In the genomic region with DNA sequence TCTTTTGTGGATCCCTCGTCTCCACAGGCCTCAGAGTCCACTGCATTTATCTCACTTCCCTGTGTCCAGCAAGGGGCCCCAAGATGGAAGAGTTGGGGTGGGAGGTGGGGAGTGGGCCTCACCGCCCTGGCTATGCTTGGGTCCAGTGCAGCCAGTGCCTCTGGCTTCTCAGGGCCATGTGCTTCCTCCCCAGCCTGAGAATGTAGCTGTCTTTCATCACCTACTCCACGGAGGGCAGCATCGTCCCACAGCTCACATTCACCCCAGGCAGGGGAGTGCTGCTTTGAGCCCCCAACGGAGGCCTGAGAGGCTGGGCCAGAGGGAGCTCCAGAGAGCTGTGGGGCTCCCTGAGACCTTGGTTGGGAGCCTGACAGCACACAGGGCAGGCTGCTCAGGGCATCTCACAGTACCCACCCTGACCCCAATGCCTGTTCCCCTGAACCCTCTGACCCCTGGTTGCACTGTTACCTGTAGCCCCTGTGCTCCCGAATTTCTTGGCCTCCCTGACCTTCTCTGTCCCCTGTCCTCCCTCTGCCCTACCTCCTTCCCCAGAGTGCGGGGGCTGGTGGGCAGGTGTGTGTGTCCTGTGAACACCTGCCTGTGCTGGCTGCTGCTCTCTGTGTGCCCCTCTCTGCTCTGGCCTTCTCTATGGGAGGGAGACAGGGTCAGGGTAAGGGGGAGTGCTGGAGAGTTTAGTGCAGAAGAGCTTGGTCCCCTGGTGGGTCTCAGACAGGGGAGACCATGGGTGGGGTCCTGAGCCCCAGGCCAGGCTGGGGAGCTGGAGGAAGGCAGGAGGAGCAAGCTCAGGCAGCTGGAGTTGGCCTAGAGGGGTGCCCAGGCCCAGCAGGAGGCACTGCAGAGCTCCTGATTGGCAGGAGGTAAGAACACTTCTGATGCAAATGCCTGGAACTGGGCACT, we compare ENCODE assay signal across 14 cellular contexts. TPM values are rescaled to one million over a fixed set of nuclear protein-coding genes. Genes with fewer than 3 reads are reported as not detected.
A peak's percentile ranks its signal among the peaks of the same experiment; 100 is the strongest.
DNase-seq lines count a peak whose midpoint lies in the region; ATAC-seq and TF ChIP-seq lines count a peak whose summit lies in the region.
"Had no signal": no experiment of that assay in that cellular context is flagged by ENCODE, and none has a peak within 500 bp of the region (broad histone marks: within the 10 kb centered on the region; RNA-seq: fewer than 3 reads in every experiment).

No MANE protein-coding gene starts in this region.

- 80% methylated on average over 7 of the region's 7 CpGs for WGBS in mammary epithelial cell (ENCODE audit: low coverage, missing lambda C conversion rate)
- WGBS in mesodermal cell (ENCODE audit: insufficient coverage in 2 of 2), 2 experiments: 68 to 69% methylated on average over 2 to 3 of the region's 7 CpGs

- peaks cover 35% of the 10 kb centered on the region for H3K4me1 Mint-ChIP-seq in Caco-2 (ENCODE audit: low read depth, unreplicated experiment)

- POLR2A ChIA-PET in Caco-2 (lab: Charles Lee): interaction anchor here (0.8 to 1.3 kb wide), 2 partner anchors 19 to 20 kb away, joined by 4 to 6 read pairs; partner anchors contain the start of gene ZNF488

- no peak overlapping the region for H3K9ac ChIP-seq in mammary epithelial cell (ENCODE audit: insufficient read depth, low read length)

- no TSS peak for BruUV-seq in Caco-2 (replicated peaks; lab: Mats Ljungman, UMichigan)
- no TSS peak for BruUV-seq in mammary epithelial cell (replicated peaks; lab: Mats Ljungman, UMichigan)

- no peaks in the 10 kb centered on the region for H3K36me3 ChIP-seq in Caco-2 (ENCODE audit: control insufficient read depth, insufficient read depth, low read length)
- no peaks in the 10 kb centered on the region for H3K36me3 ChIP-seq in mammary epithelial cell (ENCODE audit: insufficient read depth, low read length)
- H3K36me3 ChIP-seq in mesodermal cell (ENCODE audit: control insufficient read depth, insufficient read depth, low read length): no peaks in the 10 kb centered on the region
- no peaks in the 10 kb centered on the region for H3K36me3 ChIP-seq in gastrocnemius medialis
- H3K36me3 ChIP-seq: tibial nerve had no signal

- H3K4me3 ChIP-seq in Caco-2 (ENCODE audit: low read depth, low read length) (no peak overlapping the region), mammary epithelial cell (replicated peaks in 1 of 3; ENCODE audit: insufficient read depth in 1 of 3, low read depth in 2 of 3, low read length in 3 of 3) (no peak overlapping the region), mesodermal cell (ENCODE audit: extremely low read depth, insufficient read depth, low read length, poor library complexity, severe bottlenecking) (no peak overlapping the region), gastrocnemius medialis (no peak overlapping the region)
- H3K4me3 ChIP-seq: tibial nerve had no signal

- intact Hi-C loops in Caco-2 (cut with micrococcal nuclease; ENCODE audit: unreplicated experiment) (loop anchor here (2.0 kb wide), 1 partner anchor 19 kb away; the partner anchor contains the start of gene ZNF488), mammary epithelial cell (cut with micrococcal nuclease) (no loop called here), gastrocnemius medialis (cut with DNase I; ENCODE audit: low total_unique reads) (no loop called here)

- TF ChIP-seq POLR2A in gastrocnemius medialis (IDR thresholded peaks at IDR 0.05): no peak

- H3K27me3 Mint-ChIP-seq in Caco-2 (ENCODE audit: insufficient read depth, unreplicated experiment): no peaks in the 10 kb centered on the region

- no peaks in the 10 kb centered on the region for H3K36me3 Mint-ChIP-seq in Caco-2 (ENCODE audit: insufficient read depth, unreplicated experiment)

- in situ Hi-C loops in mammary epithelial cell (cut with MboI; ENCODE audit: low sequenced_read_pairs in 2 of 2) (no loop called here), G401 (cut with HindIII; ENCODE audit: low sequenced_read_pairs) (no loop called here), gastrocnemius medialis (cut with MboI; ENCODE audit: low sequenced_read_pairs in 4 of 4) (no loop called here)

- TF ChIP-seq CTCF in Caco-2 (IDR thresholded peaks at IDR 0.05; ENCODE audit: insufficient read depth in 1 of 2, low read depth in 1 of 2, low read length in 1 of 2, severe bottlenecking in 1 of 2, unreplicated experiment in 1 of 2) (peak in 1 of 2 experiments; percentile 22), mammary epithelial cell (conservative IDR thresholded peaks at IDR 0.05 in 1 of 2, IDR thresholded peaks at IDR 0.05 in 1 of 2; ENCODE audit: extremely low read depth in 1 of 2, insufficient read depth in 1 of 2, low read depth in 1 of 2, low read length in 2 of 2) (no peak), gastrocnemius medialis (IDR thresholded peaks at IDR 0.05 in 4 of 5, conservative IDR thresholded peaks at IDR 0.05 in 1 of 5) (no peak)

- H2AFZ ChIP-seq in mammary epithelial cell (ENCODE audit: low read depth, low read length): no peak overlapping the region

- dilution Hi-C loops in mammary epithelial cell (cut with HindIII; ENCODE audit: low sequenced_read_pairs): no loop called here

- H3K27me3 ChIP-seq in Caco-2 (replicated peaks; ENCODE audit: control insufficient read depth, insufficient read depth, low read length): no peaks in the 10 kb centered on the region
- no peaks in the 10 kb centered on the region for H3K27me3 ChIP-seq in mammary epithelial cell (ENCODE audit: insufficient read depth, low read length)
- H3K27me3 ChIP-seq in gastrocnemius medialis: no peaks in the 10 kb centered on the region
- H3K27me3 ChIP-seq: tibial nerve had no signal

- H3K79me2 ChIP-seq in mammary epithelial cell (ENCODE audit: insufficient read depth, low read length): no peaks in the 10 kb centered on the region

- peak overlapping the region; percentile 4 for H3K4me2 ChIP-seq in mammary epithelial cell (ENCODE audit: insufficient read depth, low read depth, low read length)

- peak overlapping the region; percentile 66 for H3K27ac Mint-ChIP-seq in Caco-2 (ENCODE audit: unreplicated experiment)

- H3K9me3 ChIP-seq in Caco-2 (no peaks in the 10 kb centered on the region), mammary epithelial cell (replicated peaks; ENCODE audit: insufficient read depth, low read length) (no peaks in the 10 kb centered on the region), mesodermal cell (ENCODE audit: control insufficient read depth, low read length) (no peaks in the 10 kb centered on the region), gastrocnemius medialis (no peaks in the 10 kb centered on the region)
- H3K9me3 ChIP-seq: tibial nerve had no signal

- H3K9me3 Mint-ChIP-seq in Caco-2 (ENCODE audit: unreplicated experiment): no peaks in the 10 kb centered on the region

- CTCF ChIA-PET in Caco-2 (lab: Charles Lee) (interaction anchor here (0.7 to 2.0 kb wide), 9 partner anchors 18 to 409 kb away, joined by 3 to 9 read pairs (median 4); partner anchors contain the start of gene ZNF488), mammary epithelial cell (lab: Charles Lee; ENCODE audit: low non-redundant PET) (no interaction called here)

- no peak for ATAC-seq in GM21576 (IDR thresholded peaks at IDR 0.05; ENCODE audit: unreplicated experiment)
- ATAC-seq in HG03342 (IDR thresholded peaks at IDR 0.05; ENCODE audit: unreplicated experiment): no peak
- ATAC-seq in gastrocnemius medialis: no peak

- no peaks in the 10 kb centered on the region for H4K20me1 ChIP-seq in mammary epithelial cell (ENCODE audit: insufficient read depth, low read length)

- H3K4me1 ChIP-seq in Caco-2 (peaks cover 65% of the 10 kb centered on the region), mammary epithelial cell (ENCODE audit: insufficient read depth, low read length) (peaks cover 42% of the 10 kb centered on the region), mesodermal cell (ENCODE audit: control insufficient read depth, insufficient read depth, low read length, poor library complexity, severe bottlenecking) (peaks cover 34% of the 10 kb centered on the region), gastrocnemius medialis (peaks cover 0 to 9% of the 10 kb centered on the region in 2 donors)

- DNase-seq in Caco-2 (peak; percentile 61 to 76), HT-29 (ENCODE audit: low spot score) (peak; percentile 35), mammary epithelial cell (no peak), G401 (ENCODE audit: low spot score) (no peak), gastrocnemius medialis (no peak)
- DNase-seq: KG1; NK-92 treated with Interleukin-12 subunit alpha and Interleukin-12 subunit beta, amount 100 ng/mL, for 24 hours; stimulated activated CD4-positive, alpha-beta T cell treated with anti-CD3 and anti-CD28 coated beads, Interleukin-4, amount 100 ng/mL, for 4 hours had no signal

- peak overlapping the region; percentile 32 for H3K4me3 Mint-ChIP-seq in Caco-2 (ENCODE audit: unreplicated experiment)

- H3K27ac ChIP-seq in mammary epithelial cell (ENCODE audit: insufficient read depth, low read depth, low read length) (no peak overlapping the region), mesodermal cell (ENCODE audit: low read depth, low read length, severe bottlenecking) (peak overlapping the region; percentile 93), gastrocnemius medialis (no peak overlapping the region)
- H3K27ac ChIP-seq: VCaP had no signal

RNA-seq across cellular contexts. Expression of gene ZNF488, which starts 19.6 kb away (rescaled TPM):
- 5.6 and 8.7 TPM in 2 replicates for total RNA-seq in Caco-2 (2022)
- 6.6 and 6.8 TPM in 2 replicates for total RNA-seq in HT-29 (2014; rRNA removed; shearing (Covaris generic))
- 1 to 10 TPM in 1 of 2 donors, under 1 TPM in 1; 0.67 to 1.4 TPM for total RNA-seq in mammary epithelial cell
- 3.5 TPM for polyA plus RNA-seq in mammary epithelial cell
- 5.2 TPM for polyA minus RNA-seq in mammary epithelial cell
- polyA plus RNA-seq in mesodermal cell (2013, experiment 1 of 2): 0.92 TPM
- 0.71 TPM for polyA plus RNA-seq in mesodermal cell (2013, experiment 2 of 2)
- not detected in 2 replicates for total RNA-seq in G401 (2014; rRNA removed; shearing (Covaris generic))
- total RNA-seq in gastrocnemius medialis: not detected
- total RNA-seq: glomerular endothelial cell had no signal

RNA-seq across cellular contexts. Expression of gene RBP3, which starts 55.5 kb away (rescaled TPM):
- not detected in 2 replicates for total RNA-seq in Caco-2 (2022)
- total RNA-seq in HT-29 (2014; rRNA removed; shearing (Covaris generic)): 0.20 TPM in 1 of 2 replicates, not detected in the other
- total RNA-seq in mammary epithelial cell: not detected
- not detected for polyA plus RNA-seq in mammary epithelial cell
- not detected for polyA minus RNA-seq in mammary epithelial cell
- not detected for polyA plus RNA-seq in mesodermal cell (2013, experiment 1 of 2)
- polyA plus RNA-seq in mesodermal cell (2013, experiment 2 of 2): not detected
- not detected in 2 replicates for total RNA-seq in G401 (2014; rRNA removed; shearing (Covaris generic))
- not detected for total RNA-seq in gastrocnemius medialis
- total RNA-seq: glomerular endothelial cell, tibial nerve had no signal

Comparison
In these comparisons a context has a peak if more than half of its experiments do, and no peak if none do; other contexts are left out.
1. DNase-seq: peak in Caco-2 (2 of 2) and HT-29 (single experiment); none in mammary epithelial cell (single experiment), G401 (single experiment) and gastrocnemius medialis (0 of 2).